22 cellular contexts compared by ENCODE assay signal in the genomic region with DNA sequence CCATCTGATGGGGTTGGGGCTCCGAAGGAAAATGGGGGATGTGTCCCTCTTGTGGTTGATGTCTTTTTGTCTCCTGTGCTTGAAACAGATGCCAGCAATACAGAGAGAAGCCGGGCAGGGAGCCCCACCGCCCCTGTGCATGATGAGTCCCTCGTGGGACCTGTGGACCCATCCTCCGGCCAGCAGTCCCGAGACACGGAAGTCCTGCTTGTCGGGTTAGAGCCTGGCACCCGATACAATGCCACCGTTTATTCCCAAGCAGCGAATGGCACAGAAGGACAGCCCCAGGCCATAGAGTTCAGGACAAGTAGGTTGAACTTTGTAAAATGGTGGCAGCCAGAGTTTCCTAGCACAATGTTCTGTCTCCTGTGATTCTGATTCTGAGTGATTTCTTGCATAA.
"Had no signal": no experiment of that assay in that cellular context is flagged by ENCODE, and none has a peak within 500 bp of the region (broad histone marks: within the 10 kb centered on the region; RNA-seq: fewer than 3 reads in every experiment).

No MANE protein-coding gene starts in this region.

- H3K9me3 Mint-ChIP-seq: activated CD8-positive, alpha-beta T cell treated with anti-CD3 and anti-CD28 coated beads for 36 hours; activated naive CD4-positive, alpha-beta T cell treated with anti-CD3 and anti-CD28 coated beads, Interleukin-2, amount 10 ng/mL, durations not matched to agents 7 days and 5 days; activated T-cell treated with anti-CD3 and anti-CD28 coated beads, Interleukin-2, amount 50 U/mL, for 72 hours; naive B cell; stimulated activated naive B cell treated with anti-CD40 and anti-IgM and Interleukin-4, amounts not matched to agents 10 μg/mL and 1 μg/mL and 100 μg/mL, for 72 hours; WTC11 had no signal

- H3K27me3 Mint-ChIP-seq: activated CD8-positive, alpha-beta T cell treated with anti-CD3 and anti-CD28 coated beads for 36 hours; activated naive CD4-positive, alpha-beta T cell treated with anti-CD3 and anti-CD28 coated beads, Interleukin-2, amount 10 ng/mL, durations not matched to agents 7 days and 5 days; naive B cell; stimulated activated naive B cell treated with anti-CD40 and anti-IgM and Interleukin-4, amounts not matched to agents 10 μg/mL and 1 μg/mL and 100 μg/mL, for 72 hours had no signal

- H3K27ac Mint-ChIP-seq: activated CD8-positive, alpha-beta T cell treated with anti-CD3 and anti-CD28 coated beads for 36 hours; activated naive CD4-positive, alpha-beta T cell treated with anti-CD3 and anti-CD28 coated beads, Interleukin-2, amount 10 ng/mL, durations not matched to agents 7 days and 5 days; activated T-cell treated with anti-CD3 and anti-CD28 coated beads, Interleukin-2, amount 50 U/mL, for 72 hours; stimulated activated naive B cell treated with anti-CD40 and anti-IgM and Interleukin-4, amounts not matched to agents 10 μg/mL and 1 μg/mL and 100 μg/mL, for 72 hours had no signal

- DNase-seq: activated CD4-positive, alpha-beta T cell treated with anti-CD3 and anti-CD28 coated beads for 1 hour; activated CD4-positive, alpha-beta T cell treated with anti-CD3 and anti-CD28 coated beads, Interleukin-2, amount 50 U/mL, for 1 hour; activated CD8-positive, alpha-beta T cell treated with anti-CD3 and anti-CD28 coated beads for 36 hours; activated effector memory CD4-positive, alpha-beta T cell treated with anti-CD3 and anti-CD28 coated beads, Interleukin-2, amount 50 U/mL, for 16 hours; activated naive CD4-positive, alpha-beta T cell treated with anti-CD3 and anti-CD28 coated beads, Interleukin-2, amount 10 ng/mL, durations not matched to agents 7 days and 5 days; activated T-cell treated with anti-CD3 and anti-CD28 coated beads, Interleukin-2, amount 50 U/mL, for 72 hours; amniotic stem cell; brain microvascular endothelial cell; cortex of kidney; foreskin keratinocyte; left ventricle myocardium superior; naive B cell; pancreas; retina; stimulated activated CD4-positive, alpha-beta T cell treated with anti-CD3 and anti-CD28 coated beads, Interleukin-4, amount 100 ng/mL, for 24 hours; stimulated activated naive B cell treated with anti-CD40 and anti-IgM and Interleukin-4, amounts not matched to agents 10 μg/mL and 1 μg/mL and 100 μg/mL, for 72 hours; stomach; T-helper 2 cell; thyroid gland had no signal

- ATAC-seq: activated CD8-positive, alpha-beta T cell treated with anti-CD3 and anti-CD28 coated beads for 36 hours; activated T-cell treated with anti-CD3 and anti-CD28 coated beads, Interleukin-2, amount 50 U/mL, for 72 hours; esophagus mucosa; foreskin keratinocyte; left ventricle myocardium superior; pancreas; sciatic nerve; stimulated activated naive B cell treated with anti-CD40 and anti-IgM and Interleukin-4, amounts not matched to agents 10 μg/mL and 1 μg/mL and 100 μg/mL, for 72 hours; WTC11 had no signal

- H3K4me3 Mint-ChIP-seq: activated CD8-positive, alpha-beta T cell treated with anti-CD3 and anti-CD28 coated beads for 36 hours; activated naive CD4-positive, alpha-beta T cell treated with anti-CD3 and anti-CD28 coated beads, Interleukin-2, amount 10 ng/mL, durations not matched to agents 7 days and 5 days; activated T-cell treated with anti-CD3 and anti-CD28 coated beads, Interleukin-2, amount 50 U/mL, for 72 hours; naive B cell; stimulated activated naive B cell treated with anti-CD40 and anti-IgM and Interleukin-4, amounts not matched to agents 10 μg/mL and 1 μg/mL and 100 μg/mL, for 72 hours; WTC11 had no signal
